Comparison of ENCODE assay signal across 1 cellular context in the genomic region with DNA sequence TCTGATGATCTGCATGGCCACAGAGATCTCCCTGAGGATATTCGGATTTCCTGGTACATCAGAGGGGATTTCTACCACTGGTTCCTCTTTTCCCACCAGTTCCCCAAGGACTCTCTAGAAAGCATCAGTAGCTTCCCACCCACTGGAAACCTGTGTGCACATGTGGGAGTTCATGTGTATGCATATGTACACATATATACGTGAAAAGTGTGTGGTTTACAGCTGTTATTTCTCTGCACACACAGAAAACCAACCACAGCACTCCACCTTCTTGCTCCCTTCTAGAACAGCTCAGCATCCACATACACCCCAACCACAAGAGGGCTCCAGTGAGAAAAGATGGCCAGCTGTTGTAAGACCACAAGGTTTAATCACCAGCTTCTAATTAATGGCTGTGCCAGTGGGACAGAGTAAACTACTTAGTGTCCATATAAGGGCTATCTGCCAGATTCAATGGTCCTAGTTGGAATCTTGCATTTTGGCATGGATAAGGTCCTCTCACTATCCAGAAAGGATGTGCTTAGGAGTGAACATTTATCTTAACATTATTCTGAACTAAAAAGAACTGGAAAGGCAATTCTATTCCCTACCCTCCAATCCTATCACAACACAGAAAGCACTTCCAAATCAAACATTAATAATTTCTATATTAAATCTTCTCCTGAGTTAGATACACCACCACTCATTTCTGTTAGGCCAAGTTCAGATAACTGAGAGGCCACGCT.
TF ChIP-seq lines count a peak whose summit lies in the region.

No MANE protein-coding gene starts in this region.

TF ChIP-seq in HepG2, 621 proteins besides CTCF, POLR2A, EP300 and RAD21:
- TF ChIP-seq CBX5 (CRISPR knock-in tag; IDR thresholded peaks at IDR 0.05; ENCODE audit: borderline replicate concordance): no peak
- no peak for TF ChIP-seq SNAPC2 (CRISPR knock-in tag; IDR thresholded peaks at IDR 0.05)
- TF ChIP-seq, protein P1, sequence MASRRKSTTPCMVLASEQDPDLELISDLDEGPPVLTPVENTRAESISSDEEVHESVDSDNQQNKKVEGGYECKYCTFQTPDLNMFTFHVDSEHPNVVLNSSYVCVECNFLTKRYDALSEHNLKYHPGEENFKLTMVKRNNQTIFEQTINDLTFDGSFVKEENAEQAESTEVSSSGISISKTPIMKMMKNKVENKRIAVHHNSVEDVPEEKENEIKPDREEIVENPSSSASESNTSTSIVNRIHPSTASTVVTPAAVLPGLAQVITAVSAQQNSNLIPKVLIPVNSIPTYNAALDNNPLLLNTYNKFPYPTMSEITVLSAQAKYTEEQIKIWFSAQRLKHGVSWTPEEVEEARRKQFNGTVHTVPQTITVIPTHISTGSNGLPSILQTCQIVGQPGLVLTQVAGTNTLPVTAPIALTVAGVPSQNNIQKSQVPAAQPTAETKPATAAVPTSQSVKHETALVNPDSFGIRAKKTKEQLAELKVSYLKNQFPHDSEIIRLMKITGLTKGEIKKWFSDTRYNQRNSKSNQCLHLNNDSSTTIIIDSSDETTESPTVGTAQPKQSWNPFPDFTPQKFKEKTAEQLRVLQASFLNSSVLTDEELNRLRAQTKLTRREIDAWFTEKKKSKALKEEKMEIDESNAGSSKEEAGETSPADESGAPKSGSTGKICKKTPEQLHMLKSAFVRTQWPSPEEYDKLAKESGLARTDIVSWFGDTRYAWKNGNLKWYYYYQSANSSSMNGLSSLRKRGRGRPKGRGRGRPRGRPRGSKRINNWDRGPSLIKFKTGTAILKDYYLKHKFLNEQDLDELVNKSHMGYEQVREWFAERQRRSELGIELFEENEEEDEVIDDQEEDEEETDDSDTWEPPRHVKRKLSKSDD (CRISPR knock-in tag; IDR thresholded peaks at IDR 0.05; ENCODE audit: low read depth): no peak
- no peak for TF ChIP-seq KDM1A (CRISPR knock-in tag; IDR thresholded peaks at IDR 0.05)
- 0 out of 2 replicates have a peak, but pooled peaks have one; percentile 11 for TF ChIP-seq TGIF2 (CRISPR knock-in tag; IDR thresholded peaks at IDR 0.05)
- no peak for TF ChIP-seq ZFP62 (CRISPR knock-in tag; IDR thresholded peaks at IDR 0.05)
- TF ChIP-seq RARG (CRISPR knock-in tag; IDR thresholded peaks at IDR 0.05; ENCODE audit: low read depth): no peak
- TF ChIP-seq ZFP1 (CRISPR knock-in tag; IDR thresholded peaks at IDR 0.05): no peak
- TF ChIP-seq FOXP1 (IDR thresholded peaks at IDR 0.05): no peak
- no peak for TF ChIP-seq FOXP1 (CRISPR knock-in tag; IDR thresholded peaks at IDR 0.05)
- TF ChIP-seq MIXL1 (CRISPR knock-in tag; IDR thresholded peaks at IDR 0.05): 0 out of 2 replicates have a peak, but pooled peaks have one; percentile 41
- TF ChIP-seq TOPORS (CRISPR knock-in tag; IDR thresholded peaks at IDR 0.05): no peak
- no peak for TF ChIP-seq ZNF207 (IDR thresholded peaks at IDR 0.05; ENCODE audit: borderline replicate concordance)
- no peak for TF ChIP-seq SIN3B (IDR thresholded peaks at IDR 0.05; ENCODE audit: low read length)
- TF ChIP-seq SOX5 (CRISPR knock-in tag; IDR thresholded peaks at IDR 0.05; ENCODE audit: borderline replicate concordance): no peak
- no peak for TF ChIP-seq YEATS4 (CRISPR knock-in tag; IDR thresholded peaks at IDR 0.05; ENCODE audit: borderline replicate concordance)
- TF ChIP-seq THAP11 (CRISPR knock-in tag; IDR thresholded peaks at IDR 0.05): peak; percentile 24; the same call in 1 of the 2 replicates
- no peak for TF ChIP-seq ZNF782 (CRISPR knock-in tag; IDR thresholded peaks at IDR 0.05; ENCODE audit: borderline replicate concordance)
- no peak for TF ChIP-seq SRY (CRISPR knock-in tag; IDR thresholded peaks at IDR 0.05)
- no peak for TF ChIP-seq MYC (CRISPR knock-in tag; IDR thresholded peaks at IDR 0.05; ENCODE audit: borderline replicate concordance)
- TF ChIP-seq, protein P2, sequence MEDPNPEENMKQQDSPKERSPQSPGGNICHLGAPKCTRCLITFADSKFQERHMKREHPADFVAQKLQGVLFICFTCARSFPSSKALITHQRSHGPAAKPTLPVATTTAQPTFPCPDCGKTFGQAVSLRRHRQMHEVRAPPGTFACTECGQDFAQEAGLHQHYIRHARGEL (CRISPR knock-in tag; IDR thresholded peaks at IDR 0.05): 0 out of 2 replicates have a peak, but pooled peaks have one; percentile 51
- TF ChIP-seq MLLT10 (CRISPR knock-in tag; IDR thresholded peaks at IDR 0.05): no peak
- TF ChIP-seq HOXA7 (CRISPR knock-in tag; IDR thresholded peaks at IDR 0.05): no peak
- no peak for TF ChIP-seq ERF (CRISPR knock-in tag; IDR thresholded peaks at IDR 0.05)
- no peak for TF ChIP-seq ZBTB44 (CRISPR knock-in tag; IDR thresholded peaks at IDR 0.05)
- TF ChIP-seq ZC3H4 (CRISPR knock-in tag; IDR thresholded peaks at IDR 0.05; ENCODE audit: borderline replicate concordance): no peak
- TF ChIP-seq MBD4 (IDR thresholded peaks at IDR 0.05; ENCODE audit: borderline replicate concordance, low read length): no peak
- no peak for TF ChIP-seq ZSCAN9 (CRISPR knock-in tag; IDR thresholded peaks at IDR 0.05; ENCODE audit: borderline replicate concordance)
- no peak for TF ChIP-seq GTF2F1 (IDR thresholded peaks at IDR 0.05; ENCODE audit: low read length)
- peak; percentile 62; the same call in 1 of the 2 replicates for TF ChIP-seq TFAP4 (IDR thresholded peaks at IDR 0.05; ENCODE audit: borderline replicate concordance, low read depth)
- TF ChIP-seq, protein P3, sequence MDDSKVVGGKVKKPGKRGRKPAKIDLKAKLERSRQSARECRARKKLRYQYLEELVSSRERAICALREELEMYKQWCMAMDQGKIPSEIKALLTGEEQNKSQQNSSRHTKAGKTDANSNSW (CRISPR knock-in tag; IDR thresholded peaks at IDR 0.05; ENCODE audit: borderline replicate concordance): no peak
- TF ChIP-seq STAG1 (CRISPR knock-in tag; IDR thresholded peaks at IDR 0.05): peak; percentile 76
- peak; percentile 76 for TF ChIP-seq SMC3 (IDR thresholded peaks at IDR 0.05; ENCODE audit: low read length)
